8 cellular contexts compared by ENCODE assay signal in the genomic region with DNA sequence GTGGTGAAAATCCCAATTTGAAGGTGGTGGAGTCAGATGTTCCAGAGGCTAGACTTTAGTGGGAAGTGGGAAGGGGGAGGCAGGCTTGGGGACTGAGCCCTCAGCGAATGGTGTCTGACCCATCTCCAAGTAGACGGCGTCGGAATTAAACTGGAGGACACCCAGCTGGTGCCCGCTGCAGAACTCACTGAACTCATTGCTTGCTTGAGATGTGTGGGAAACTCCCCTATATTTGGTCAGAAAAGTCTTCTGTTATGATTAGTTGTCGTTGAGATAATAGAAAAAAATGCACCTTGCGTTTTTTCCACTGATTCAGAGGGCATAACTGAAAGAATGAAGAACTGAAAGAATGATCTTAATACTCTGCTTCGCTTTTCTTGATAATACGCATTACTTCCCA. TPM values are rescaled to one million over a fixed set of nuclear protein-coding genes. Genes with fewer than 3 reads are reported as not detected.
A peak's percentile ranks its signal among the peaks of the same experiment; 100 is the strongest.
DNase-seq lines count a peak whose midpoint lies in the region; ATAC-seq and TF ChIP-seq lines count a peak whose summit lies in the region.

No MANE protein-coding gene starts in this region.

- H3K27ac Mint-ChIP-seq in activated T-helper 17 cell treated with anti-CD3 and anti-CD28 coated beads, Interleukin-2, amount 50 U/mL, for 72 hours, result peak overlapping the region; percentile 96
- peak overlapping the region; percentile 100 for H3K27ac Mint-ChIP-seq in stimulated activated naive B cell treated with anti-CD40 and anti-IgM and Interleukin-4, amounts not matched to agents 10 μg/mL and 1 μg/mL and 100 μg/mL, for 72 hours

- peak; percentile 35 for ATAC-seq in activated T-helper 17 cell treated with anti-CD3 and anti-CD28 coated beads, Interleukin-2, amount 50 U/mL, for 72 hours (replicated peaks)
- ATAC-seq in stimulated activated naive B cell treated with anti-CD40 and anti-IgM and Interleukin-4, amounts not matched to agents 10 μg/mL and 1 μg/mL and 100 μg/mL, for 72 hours (replicated peaks), result peak; percentile 57
- no peak for ATAC-seq in HG03045 (IDR thresholded peaks at IDR 0.05; ENCODE audit: unreplicated experiment)

- peaks cover 4% of the 10 kb centered on the region for H3K36me3 ChIP-seq in H7 (replicated peaks; ENCODE audit: control insufficient read depth, insufficient read depth, low read length)

- peaks cover 5% of the 10 kb centered on the region for H3K9me3 ChIP-seq in iPS-18c (ENCODE audit: control insufficient read depth, insufficient read depth, low read length)

- no peak for TF ChIP-seq CTCF in AG09309 (IDR thresholded peaks at IDR 0.05; ENCODE audit: control insufficient read depth, insufficient read depth, low read depth, low read length, missing control alignments)

- peaks cover 14% of the 10 kb centered on the region for H3K4me1 Mint-ChIP-seq in activated T-helper 17 cell treated with anti-CD3 and anti-CD28 coated beads, Interleukin-2, amount 50 U/mL, for 72 hours
- peaks cover 18 to 33% of the 10 kb centered on the region in 2 donors for H3K4me1 Mint-ChIP-seq in stimulated activated naive B cell treated with anti-CD40 and anti-IgM and Interleukin-4, amounts not matched to agents 10 μg/mL and 1 μg/mL and 100 μg/mL, for 72 hours

- in situ Hi-C loops in KBM-7 (cut with MboI; ENCODE audit: low pct_unique_long_range_greater_than_20kb, low sequenced_read_pairs), result no loop called here

- H3K4me3 Mint-ChIP-seq in activated T-helper 17 cell treated with anti-CD3 and anti-CD28 coated beads, Interleukin-2, amount 50 U/mL, for 72 hours, result peak overlapping the region; percentile 90
- H3K4me3 Mint-ChIP-seq in stimulated activated naive B cell treated with anti-CD40 and anti-IgM and Interleukin-4, amounts not matched to agents 10 μg/mL and 1 μg/mL and 100 μg/mL, for 72 hours, result peak overlapping the region; percentile 77 to 86

- no peaks in the 10 kb centered on the region for H3K27me3 Mint-ChIP-seq in activated T-helper 17 cell treated with anti-CD3 and anti-CD28 coated beads, Interleukin-2, amount 50 U/mL, for 72 hours
- no peaks in the 10 kb centered on the region for H3K27me3 Mint-ChIP-seq in stimulated activated naive B cell treated with anti-CD40 and anti-IgM and Interleukin-4, amounts not matched to agents 10 μg/mL and 1 μg/mL and 100 μg/mL, for 72 hours

- H3K9me3 Mint-ChIP-seq in activated T-helper 17 cell treated with anti-CD3 and anti-CD28 coated beads, Interleukin-2, amount 50 U/mL, for 72 hours, result peaks cover 39% of the 10 kb centered on the region
- peaks cover 30 to 49% of the 10 kb centered on the region in 2 donors for H3K9me3 Mint-ChIP-seq in stimulated activated naive B cell treated with anti-CD40 and anti-IgM and Interleukin-4, amounts not matched to agents 10 μg/mL and 1 μg/mL and 100 μg/mL, for 72 hours

- peaks cover 58% of the 10 kb centered on the region for H3K36me3 Mint-ChIP-seq in activated T-helper 17 cell treated with anti-CD3 and anti-CD28 coated beads, Interleukin-2, amount 50 U/mL, for 72 hours (ENCODE audit: low read depth)
- H3K36me3 Mint-ChIP-seq in stimulated activated naive B cell treated with anti-CD40 and anti-IgM and Interleukin-4, amounts not matched to agents 10 μg/mL and 1 μg/mL and 100 μg/mL, for 72 hours, result peaks cover 77 to 78% of the 10 kb centered on the region in 2 donors

- DNase-seq in AG09309 (ENCODE audit: low read depth), result no peak
- no peak for DNase-seq in H7
- DNase-seq in stimulated activated naive B cell treated with anti-CD40 and anti-IgM and Interleukin-4, amounts not matched to agents 10 μg/mL and 1 μg/mL and 100 μg/mL, for 72 hours, result peak; percentile 25
- DNase-seq in KBM-7, result no peak
- no peak for DNase-seq in NCI-H2171 treated with DMSO at 0.1 percent for 48 hours (lab: John Stamatoyannopoulos, UW)

- no peaks in the 10 kb centered on the region; the same call in 1 of the 2 replicates for H3K27me3 ChIP-seq in H7 (ENCODE audit: control insufficient read depth, insufficient read depth, low read length)

- H3K4me3 ChIP-seq in AG09309 (ENCODE audit: control insufficient read depth, low read depth, low read length) (peak overlapping the region; percentile 85), H7 (ENCODE audit: insufficient read depth, low read depth, low read length) (peak overlapping the region; percentile 76), iPS-18c (ENCODE audit: insufficient read depth, low read depth, low read length) (peak overlapping the region; percentile 93)

RNA-seq across cellular contexts. Expression of a gene that starts 0.9 kb away (rescaled TPM):
- 0.55 and 1.7 TPM in 2 replicates for total RNA-seq in H7 (2014; rRNA removed; shearing (Covaris generic))
- total RNA-seq in activated T-helper 17 cell treated with anti-CD3 and anti-CD28 coated beads, Interleukin-2, amount 50 U/mL, for 72 hours, result 1 to 10 TPM; 3.6 to 3.8 TPM

RNA-seq across cellular contexts. Expression of a gene that starts 9.9 kb away (rescaled TPM):
- 1.1 and 2.8 TPM in 2 replicates for total RNA-seq in H7 (2014; rRNA removed; shearing (Covaris generic))
- 1 to 10 TPM; 1.1 to 1.9 TPM for total RNA-seq in activated T-helper 17 cell treated with anti-CD3 and anti-CD28 coated beads, Interleukin-2, amount 50 U/mL, for 72 hours
